In the genomic region with DNA sequence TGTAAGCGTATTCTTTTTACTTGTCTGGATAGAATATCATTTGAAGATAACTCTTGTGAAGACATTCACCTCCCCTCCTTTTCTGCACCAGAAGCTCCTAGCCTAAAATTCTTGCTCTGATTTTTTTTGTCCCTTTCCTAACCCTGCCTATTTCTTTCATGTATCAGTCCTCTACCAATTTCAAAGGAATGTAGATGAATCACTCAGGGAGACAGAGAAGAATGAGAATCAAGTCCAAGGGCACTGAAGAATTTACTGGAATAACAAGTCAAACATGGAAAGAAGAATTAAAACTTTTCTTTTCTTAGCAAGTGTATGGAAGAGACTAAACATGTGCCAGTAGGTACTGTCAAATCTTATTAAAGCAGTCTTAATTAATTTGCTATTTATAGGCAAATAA, we compare ENCODE assay signal across 18 cellular contexts.
DNase-seq lines count a peak whose midpoint lies in the region; ATAC-seq and TF ChIP-seq lines count a peak whose summit lies in the region.
"Had no signal": no experiment of that assay in that cellular context is flagged by ENCODE, and none has a peak within 500 bp of the region (broad histone marks: within the 10 kb centered on the region; RNA-seq: fewer than 3 reads in every experiment).

No MANE protein-coding gene starts in this region.

- intact Hi-C loops in mammary epithelial cell (cut with micrococcal nuclease): no loop called here
- intact Hi-C loops in breast epithelium (cut with DNase I; ENCODE audit: low total_unique reads): loop anchor here (5.0 kb wide), 1 partner anchor 358 kb away; no protein-coding TSS in a partner anchor

- H3K9me3 ChIP-seq in mammary epithelial cell (replicated peaks; ENCODE audit: insufficient read depth, low read length) (no peaks in the 10 kb centered on the region), breast epithelium (peaks cover 0 to 2% of the 10 kb centered on the region in 2 donors)

- no peak overlapping the region for H2AFZ ChIP-seq in mammary epithelial cell (ENCODE audit: low read depth, low read length)

- DNase-seq in mammary epithelial cell (peak; percentile 23), breast epithelium (ENCODE audit: low spot score in 2 of 2) (no peak), astrocyte of the hippocampus (ENCODE audit: low read depth, low spot score) (peak; percentile 46), mesendoderm (peak; percentile 27), SK-N-DZ (ENCODE audit: low spot score) (no peak), islet precursor cell (no peak)
- DNase-seq: C1 segment of cervical spinal cord, KBM-7, NCI-H1105, NCI-H187, NCI-H446 treated with DMSO at 0.1 percent for 48 hours, NCI-H748 treated with DMSO at 0.1 percent for 48 hours, SHP77 treated with DMSO at 0.1 percent for 48 hours had no signal

- in situ Hi-C loops in mammary epithelial cell (cut with MboI; ENCODE audit: low sequenced_read_pairs in 2 of 2): no loop called here

- no peak overlapping the region for H3K4ac ChIP-seq in mesendoderm (ENCODE audit: low read depth, low read length)

- BruUV-seq in mammary epithelial cell (replicated peaks; lab: Mats Ljungman, UMichigan): no TSS peak

- H2BK120ac ChIP-seq in mesendoderm (ENCODE audit: low read depth, low read length): no peak overlapping the region

- H4K8ac ChIP-seq in mesendoderm (ENCODE audit: low read depth, low read length): no peak overlapping the region

- dilution Hi-C loops in mammary epithelial cell (cut with HindIII; ENCODE audit: low sequenced_read_pairs): no loop called here

- H3K79me2 ChIP-seq in mammary epithelial cell (ENCODE audit: insufficient read depth, low read length) (no peaks in the 10 kb centered on the region), mesendoderm (ENCODE audit: control insufficient read depth, insufficient read depth, low read length) (no peaks in the 10 kb centered on the region)

- TF ChIP-seq CTCF in mammary epithelial cell (conservative IDR thresholded peaks at IDR 0.05 in 1 of 2, IDR thresholded peaks at IDR 0.05 in 1 of 2; ENCODE audit: extremely low read depth in 1 of 2, insufficient read depth in 1 of 2, low read depth in 1 of 2, low read length in 2 of 2): no peak
- no peak for TF ChIP-seq CTCF in breast epithelium (IDR thresholded peaks at IDR 0.05)

- H3K4me2 ChIP-seq in mammary epithelial cell (ENCODE audit: insufficient read depth, low read depth, low read length): no peak overlapping the region
- no peak overlapping the region for H3K4me2 ChIP-seq in mesendoderm (ENCODE audit: low read length)

- no peaks in the 10 kb centered on the region for H3K4me1 ChIP-seq in mammary epithelial cell (ENCODE audit: insufficient read depth, low read length)
- no peaks in the 10 kb centered on the region for H3K4me1 ChIP-seq in breast epithelium
- H3K4me1 ChIP-seq in mesendoderm (ENCODE audit: control insufficient read depth, low read depth, low read length): no peaks in the 10 kb centered on the region

- H2AK5ac ChIP-seq in mesendoderm (ENCODE audit: low read length): no peak overlapping the region

- H3K36me3 ChIP-seq in mammary epithelial cell (ENCODE audit: insufficient read depth, low read length) (no peaks in the 10 kb centered on the region), breast epithelium (no peaks in the 10 kb centered on the region), mesendoderm (ENCODE audit: control insufficient read depth, insufficient read depth, low read length) (no peaks in the 10 kb centered on the region)

- H4K20me1 ChIP-seq in mammary epithelial cell (ENCODE audit: insufficient read depth, low read length): no peaks in the 10 kb centered on the region

- no peaks in the 10 kb centered on the region for H3K27me3 ChIP-seq in mammary epithelial cell (ENCODE audit: insufficient read depth, low read length)
- no peaks in the 10 kb centered on the region for H3K27me3 ChIP-seq in breast epithelium
- H3K27me3 ChIP-seq in mesendoderm (ENCODE audit: insufficient read depth, low read length, poor library complexity): no peaks in the 10 kb centered on the region

- H3K79me1 ChIP-seq in mesendoderm (ENCODE audit: low read length): no peaks in the 10 kb centered on the region

- no peak overlapping the region for H3K56ac ChIP-seq in mesendoderm (ENCODE audit: low read length)

- H3K4me3 ChIP-seq in mammary epithelial cell (replicated peaks in 1 of 3; ENCODE audit: insufficient read depth in 1 of 3, low read depth in 2 of 3, low read length in 3 of 3) (no peak overlapping the region), breast epithelium (no peak overlapping the region), mesendoderm (ENCODE audit: low read length) (no peak overlapping the region)
- H3K4me3 ChIP-seq: GM12878 had no signal

- 0% methylated on average over 1 of the region's 1 CpG for WGBS in mammary epithelial cell (ENCODE audit: low coverage, missing lambda C conversion rate)
- WGBS in mesendoderm (ENCODE audit: extremely low coverage, insufficient coverage, low lambda C conversion rate): 0% methylated on average over 1 of the region's 1 CpG

- no peak overlapping the region for H2BK5ac ChIP-seq in mesendoderm (ENCODE audit: low read length)

- no peak overlapping the region for H3K23ac ChIP-seq in mesendoderm (ENCODE audit: low read length)

- no peak overlapping the region for H4K5ac ChIP-seq in mesendoderm (ENCODE audit: low read length)

- CTCF ChIA-PET in mammary epithelial cell (lab: Charles Lee; ENCODE audit: low non-redundant PET): no interaction called here

- TF ChIP-seq POLR2A in breast epithelium (IDR thresholded peaks at IDR 0.05): no peak

- H3K18ac ChIP-seq in mesendoderm (ENCODE audit: low read length): no peak overlapping the region

- H3K27ac ChIP-seq in mammary epithelial cell (ENCODE audit: insufficient read depth, low read depth, low read length) (no peak overlapping the region), breast epithelium (no peak overlapping the region), mesendoderm (ENCODE audit: low read depth, low read length) (no peak overlapping the region)
- H3K27ac ChIP-seq: 22Rv1 had no signal

- H2BK15ac ChIP-seq in mesendoderm (replicated peaks; ENCODE audit: low read depth): no peak overlapping the region

- no peak overlapping the region for H3K9ac ChIP-seq in mammary epithelial cell (ENCODE audit: insufficient read depth, low read length)
- H3K9ac ChIP-seq in mesendoderm (ENCODE audit: low read length): no peak overlapping the region

- ATAC-seq in HG03280 (IDR thresholded peaks at IDR 0.05; ENCODE audit: unreplicated experiment) (no peak), GM18861 (IDR thresholded peaks at IDR 0.05; ENCODE audit: unreplicated experiment) (no peak)
- ATAC-seq: GM12878, HCT116 had no signal

Comparison
In these comparisons a context has a peak if more than half of its experiments do, and no peak if none do; other contexts are left out.
1. DNase-seq: peak in mammary epithelial cell (single experiment), astrocyte of the hippocampus (single experiment) and mesendoderm (single experiment); none in breast epithelium (0 of 2), SK-N-DZ (single experiment) and islet precursor cell (single experiment).